Comparison of ENCODE assay signal across 8 cellular contexts in the genomic region with DNA sequence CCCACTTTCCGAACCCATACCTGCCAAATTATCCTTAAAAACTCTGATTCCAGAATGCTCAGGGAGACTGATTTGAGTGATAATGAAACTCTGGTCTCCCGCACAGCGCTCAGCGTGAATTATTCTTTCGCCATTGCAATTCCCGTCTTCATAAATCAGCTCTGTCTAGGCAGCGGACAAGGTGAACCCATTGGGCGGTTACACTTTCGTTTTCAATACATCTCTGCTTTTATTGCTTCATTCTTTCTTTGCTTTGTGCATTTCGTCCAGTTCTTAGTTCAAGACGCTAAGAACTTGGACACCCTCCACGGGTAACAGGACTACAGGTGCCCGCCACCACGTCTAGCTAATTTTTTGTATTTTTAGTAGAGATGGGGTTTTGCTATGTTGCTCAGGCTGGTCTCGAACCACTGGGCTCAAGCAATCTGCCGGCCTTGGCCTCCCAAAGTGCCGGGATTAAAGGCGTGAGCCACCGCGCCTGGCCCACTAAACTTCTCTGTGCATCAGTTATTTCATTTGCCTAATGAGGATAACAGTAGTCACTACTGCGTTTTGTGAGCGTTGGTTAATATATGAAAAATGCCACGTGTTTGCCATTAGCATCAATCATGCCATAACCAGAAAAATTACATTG. TPM values are rescaled to one million over a fixed set of nuclear protein-coding genes. Genes with fewer than 3 reads are reported as not detected.
A peak's percentile ranks its signal among the peaks of the same experiment; 100 is the strongest.
DNase-seq lines count a peak whose midpoint lies in the region; ATAC-seq and TF ChIP-seq lines count a peak whose summit lies in the region.

No MANE protein-coding gene starts in this region.

- no peaks in the 10 kb centered on the region for H3K27me3 ChIP-seq in CD8-positive, alpha-beta T cell (ENCODE audit: insufficient read depth, low read length)
- H3K27me3 ChIP-seq in Peyer's patch: no peaks in the 10 kb centered on the region

- TF ChIP-seq POLR2A in Peyer's patch (IDR thresholded peaks at IDR 0.05): no peak

- CTCF ChIA-PET in CD8-positive, alpha-beta T cell (lab: Charles Lee): no interaction called here

- H3K27ac Mint-ChIP-seq in CD8-positive, alpha-beta T cell: peak overlapping the region; percentile 96
- H3K27ac Mint-ChIP-seq in endothelial cell (ENCODE audit: unreplicated experiment) (peak overlapping the region; percentile 48), osteocyte (ENCODE audit: unreplicated experiment) (peak overlapping the region; percentile 93)

- no peak for TF ChIP-seq CTCF in CD8-positive, alpha-beta T cell (IDR thresholded peaks at IDR 0.05)
- no peak for TF ChIP-seq CTCF in Peyer's patch (IDR thresholded peaks at IDR 0.05)
- TF ChIP-seq CTCF in endothelial cell (IDR thresholded peaks at IDR 0.05; ENCODE audit: unreplicated experiment): no peak
- no peak for TF ChIP-seq CTCF in osteocyte (IDR thresholded peaks at IDR 0.05)

- peaks cover 40% of the 10 kb centered on the region for H3K4me1 Mint-ChIP-seq in CD8-positive, alpha-beta T cell (ENCODE audit: low read depth)
- H3K4me1 Mint-ChIP-seq in endothelial cell (ENCODE audit: unreplicated experiment) (peaks cover 23% of the 10 kb centered on the region), osteocyte (ENCODE audit: unreplicated experiment) (peaks cover 28% of the 10 kb centered on the region)

- DNase-seq in CD8-positive, alpha-beta T cell: no peak
- DNase-seq in Peyer's patch: no peak
- no peak for DNase-seq in endothelial cell (ENCODE audit: low spot score)
- no peak for DNase-seq in osteocyte (ENCODE audit: extremely low spot score, unreplicated experiment)
- DNase-seq in T1000 (lab: John Stamatoyannopoulos, UW): no peak
- DNase-seq in NAMALWA (ENCODE audit: low spot score): no peak

- no peaks in the 10 kb centered on the region for H3K36me3 ChIP-seq in CD8-positive, alpha-beta T cell (ENCODE audit: insufficient read depth, low read length)
- no peaks in the 10 kb centered on the region for H3K36me3 ChIP-seq in Peyer's patch

- no peaks in the 10 kb centered on the region for H3K27me3 Mint-ChIP-seq in CD8-positive, alpha-beta T cell (ENCODE audit: low read depth)
- peaks cover 2% of the 10 kb centered on the region for H3K27me3 Mint-ChIP-seq in endothelial cell (ENCODE audit: unreplicated experiment)
- H3K27me3 Mint-ChIP-seq in osteocyte (ENCODE audit: unreplicated experiment): peaks cover under 1% of the 10 kb centered on the region

- H3K27ac ChIP-seq in CD8-positive, alpha-beta T cell (ENCODE audit: low read depth, low read length): peak overlapping the region; percentile 83
- peak overlapping the region; percentile 84 to 98 (median 92) for H3K27ac ChIP-seq in Peyer's patch

- no peaks in the 10 kb centered on the region for H3K9me3 ChIP-seq in CD8-positive, alpha-beta T cell (ENCODE audit: low read length)
- H3K9me3 ChIP-seq in Peyer's patch: no peaks in the 10 kb centered on the region

- POLR2A ChIA-PET in CD8-positive, alpha-beta T cell (lab: Charles Lee): interaction anchor here (1.0 to 1.6 kb wide), 2 partner anchors 30 to 36 kb away, joined by 5 read pairs; partner anchors contain the start of gene TAF9B

- no peaks in the 10 kb centered on the region for H3K9me3 Mint-ChIP-seq in CD8-positive, alpha-beta T cell
- H3K9me3 Mint-ChIP-seq in endothelial cell (ENCODE audit: unreplicated experiment): no peaks in the 10 kb centered on the region
- peaks cover 13% of the 10 kb centered on the region for H3K9me3 Mint-ChIP-seq in osteocyte (ENCODE audit: unreplicated experiment)

- peaks cover 40% of the 10 kb centered on the region for H3K4me1 ChIP-seq in CD8-positive, alpha-beta T cell (ENCODE audit: insufficient read depth, low read length)
- peaks cover 0 to 21% (median under 1%) of the 10 kb centered on the region in 4 donors for H3K4me1 ChIP-seq in Peyer's patch

- H3K4me3 Mint-ChIP-seq in CD8-positive, alpha-beta T cell: peak overlapping the region; percentile 94
- H3K4me3 Mint-ChIP-seq in endothelial cell (ENCODE audit: unreplicated experiment): peak overlapping the region; percentile 47
- peak overlapping the region; percentile 86 for H3K4me3 Mint-ChIP-seq in osteocyte (ENCODE audit: unreplicated experiment)

- ATAC-seq in CD8-positive, alpha-beta T cell: no peak
- ATAC-seq in GM21423 (IDR thresholded peaks at IDR 0.05; ENCODE audit: unreplicated experiment) (no peak), HG02798 (IDR thresholded peaks at IDR 0.05; ENCODE audit: poor library complexity, unreplicated experiment) (no peak)

- H3K36me3 Mint-ChIP-seq in CD8-positive, alpha-beta T cell: peaks cover 23% of the 10 kb centered on the region
- H3K36me3 Mint-ChIP-seq in endothelial cell (ENCODE audit: low read depth, unreplicated experiment) (no peaks in the 10 kb centered on the region), osteocyte (ENCODE audit: unreplicated experiment) (peaks cover 2% of the 10 kb centered on the region)

- intact Hi-C loops in CD8-positive, alpha-beta T cell (cut with DNase I, micrococcal nuclease): loop anchor here (5.0 to 10.0 kb wide), 3 partner anchors 316 to 1928 kb away; partner anchors contain the start of genes ATRX (in 2 of the 2) and PBDC1 (in 1 of the 2)

- H3K4me3 ChIP-seq in CD8-positive, alpha-beta T cell (ENCODE audit: low read depth, low read length): peak overlapping the region; percentile 38
- peak overlapping the region in 3 of 4 donors; percentile 39 to 87 (median 75) for H3K4me3 ChIP-seq in Peyer's patch

RNA-seq across cellular contexts. Expression of gene PGK1, which starts 0.9 kb away (rescaled TPM):
- 100 to 1,000 TPM; 364 to 374 TPM for total RNA-seq in CD8-positive, alpha-beta T cell
- total RNA-seq in Peyer's patch (100 to 1,000 TPM; 120 to 260 (median 215) TPM), endothelial cell (ENCODE audit: unreplicated experiment) (380 TPM), osteocyte (157 and 166 TPM in 2 replicates)

RNA-seq across cellular contexts. Expression of gene TAF9B, which starts 36.3 kb away (rescaled TPM):
- 1 to 10 TPM; 5.7 to 7.1 TPM for total RNA-seq in CD8-positive, alpha-beta T cell
- total RNA-seq in Peyer's patch (10 to 100 TPM in 1 of 4 donors, 1 to 10 TPM in 3; 3.1 to 14.9 (median 6.3) TPM), endothelial cell (ENCODE audit: unreplicated experiment) (19.5 TPM), osteocyte (16.9 and 19.9 TPM in 2 replicates)
